ENCODE assay signal across 1 cellular context in the genomic region with DNA sequence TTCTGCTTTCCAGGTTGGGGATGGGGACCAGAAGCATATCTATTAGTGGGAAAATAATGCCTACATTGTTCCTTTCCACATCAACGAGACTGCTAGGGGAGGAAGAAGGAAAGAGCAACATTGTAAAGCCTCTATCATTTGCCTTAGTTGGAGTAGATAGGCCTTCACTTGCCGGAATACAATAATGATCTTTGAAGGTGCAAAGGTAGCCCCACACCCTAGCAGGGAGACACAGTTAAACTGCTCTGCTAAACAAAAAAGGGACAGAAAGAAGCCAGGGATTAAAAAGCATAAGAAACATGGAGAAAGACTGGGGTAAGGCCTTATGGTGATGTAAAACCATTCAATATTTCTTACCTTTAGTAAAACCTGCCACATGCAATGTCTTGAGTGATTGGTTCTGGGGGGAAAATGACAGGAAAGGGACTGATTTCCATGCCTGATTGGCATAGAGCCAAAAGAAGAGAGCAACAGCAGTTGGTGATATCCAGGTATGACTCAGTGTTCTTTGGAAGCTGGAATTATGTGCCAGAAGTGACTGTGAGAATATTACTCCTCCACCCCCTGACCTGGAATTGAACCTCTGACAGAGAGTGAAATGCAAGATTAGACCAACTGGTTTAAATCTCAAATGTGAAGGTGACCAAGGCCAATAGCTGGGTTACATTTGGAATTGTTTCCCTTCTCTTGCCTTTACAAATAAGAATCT.
TF ChIP-seq lines count a peak whose summit lies in the region.

No MANE protein-coding gene starts in this region.

TF ChIP-seq in IMR-90, 13 proteins besides CTCF, POLR2A, EP300 and RAD21 (continued from another document):
- no peak for TF ChIP-seq MAZ (IDR thresholded peaks at IDR 0.05; ENCODE audit: borderline replicate concordance, low read depth, low read length)
- TF ChIP-seq USF2 (IDR thresholded peaks at IDR 0.05; ENCODE audit: low read depth, low read length), result no peak
- no peak for TF ChIP-seq SMC3 (IDR thresholded peaks at IDR 0.05; ENCODE audit: low read depth, low read length)
- TF ChIP-seq CEBPB (IDR thresholded peaks at IDR 0.05; ENCODE audit: low read depth, low read length), result no peak
- TF ChIP-seq BHLHE40 (IDR thresholded peaks at IDR 0.05; ENCODE audit: low read depth, low read length), result no peak
- no peak for TF ChIP-seq NFE2L2 (IDR thresholded peaks at IDR 0.05; ENCODE audit: low read depth, low read length)
- no peak for TF ChIP-seq ELK1 (IDR thresholded peaks at IDR 0.05; ENCODE audit: borderline replicate concordance, low read depth, low read length)
- TF ChIP-seq MXI1 (IDR thresholded peaks at IDR 0.05; ENCODE audit: borderline replicate concordance, low read depth, low read length), result no peak
TF ChIP-seq in IMR-90: peak in this region for 0.
